ENCODE assay signal across 1 cellular context in the genomic region with DNA sequence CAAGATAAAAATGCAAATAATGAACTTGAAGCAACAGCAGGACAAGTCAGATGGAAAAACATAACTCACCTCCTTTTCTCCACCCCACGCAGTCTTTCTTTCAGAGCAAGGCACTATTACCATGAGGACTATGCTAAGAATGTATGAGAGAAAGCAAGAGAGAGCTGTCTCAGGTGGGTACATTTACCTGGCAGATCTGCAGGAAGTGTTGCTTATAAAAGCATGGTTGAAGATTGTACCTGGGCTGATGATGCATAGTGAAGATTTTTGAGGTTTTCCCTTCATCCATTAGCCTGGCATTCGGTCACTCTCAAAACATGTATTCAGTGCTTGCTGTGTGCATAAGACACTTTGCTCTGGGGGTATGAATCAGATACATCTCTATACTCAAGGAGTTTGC.
TF ChIP-seq lines count a peak whose summit lies in the region.

No MANE protein-coding gene starts in this region.

TF ChIP-seq in GM23338, 12 proteins besides CTCF, POLR2A, EP300 and RAD21 (continued from another document):
- TF ChIP-seq ZNF462 (CRISPR knock-in tag; IDR thresholded peaks at IDR 0.05) (no peak), CREB1 (CRISPR knock-in tag; IDR thresholded peaks at IDR 0.05; ENCODE audit: low read depth) (no peak)
TF ChIP-seq in GM23338: peak in this region for 0.
